1 cellular context compared by ENCODE assay signal in the genomic region with DNA sequence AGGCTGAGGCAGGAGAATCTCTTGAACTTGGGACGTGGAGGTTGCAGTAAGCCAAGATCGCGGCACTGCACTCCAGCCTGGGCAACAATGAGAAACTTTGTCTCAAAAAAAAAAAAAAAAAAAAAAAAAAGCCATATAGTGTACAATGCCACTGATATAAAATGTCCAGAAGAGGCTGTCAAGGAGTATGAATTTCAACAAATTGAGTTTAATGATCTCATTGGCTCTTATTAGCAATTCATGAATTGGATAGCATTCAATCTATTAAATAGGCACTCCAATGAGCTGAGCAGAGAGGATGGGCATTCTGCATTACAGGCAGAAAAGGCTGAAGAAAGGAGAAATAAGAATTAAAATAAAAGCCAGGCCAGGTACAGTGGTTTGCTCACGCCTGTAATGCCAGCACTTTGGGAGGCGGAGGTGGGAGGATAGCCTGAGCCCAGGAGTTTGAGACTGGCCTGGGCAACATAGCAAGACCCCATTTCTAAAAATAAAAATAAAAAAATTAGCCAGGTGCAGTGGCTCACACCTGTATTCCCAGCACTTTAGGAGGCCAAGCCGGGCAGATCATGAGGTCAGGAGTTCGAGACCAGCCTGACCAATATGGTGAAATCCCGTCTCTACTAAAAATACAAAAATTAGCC.
TF ChIP-seq lines count a peak whose summit lies in the region.

No MANE protein-coding gene starts in this region.

TF ChIP-seq in HEK293, 187 proteins besides CTCF, POLR2A, EP300 and RAD21 (continued from another document):
- TF ChIP-seq, protein P1, sequence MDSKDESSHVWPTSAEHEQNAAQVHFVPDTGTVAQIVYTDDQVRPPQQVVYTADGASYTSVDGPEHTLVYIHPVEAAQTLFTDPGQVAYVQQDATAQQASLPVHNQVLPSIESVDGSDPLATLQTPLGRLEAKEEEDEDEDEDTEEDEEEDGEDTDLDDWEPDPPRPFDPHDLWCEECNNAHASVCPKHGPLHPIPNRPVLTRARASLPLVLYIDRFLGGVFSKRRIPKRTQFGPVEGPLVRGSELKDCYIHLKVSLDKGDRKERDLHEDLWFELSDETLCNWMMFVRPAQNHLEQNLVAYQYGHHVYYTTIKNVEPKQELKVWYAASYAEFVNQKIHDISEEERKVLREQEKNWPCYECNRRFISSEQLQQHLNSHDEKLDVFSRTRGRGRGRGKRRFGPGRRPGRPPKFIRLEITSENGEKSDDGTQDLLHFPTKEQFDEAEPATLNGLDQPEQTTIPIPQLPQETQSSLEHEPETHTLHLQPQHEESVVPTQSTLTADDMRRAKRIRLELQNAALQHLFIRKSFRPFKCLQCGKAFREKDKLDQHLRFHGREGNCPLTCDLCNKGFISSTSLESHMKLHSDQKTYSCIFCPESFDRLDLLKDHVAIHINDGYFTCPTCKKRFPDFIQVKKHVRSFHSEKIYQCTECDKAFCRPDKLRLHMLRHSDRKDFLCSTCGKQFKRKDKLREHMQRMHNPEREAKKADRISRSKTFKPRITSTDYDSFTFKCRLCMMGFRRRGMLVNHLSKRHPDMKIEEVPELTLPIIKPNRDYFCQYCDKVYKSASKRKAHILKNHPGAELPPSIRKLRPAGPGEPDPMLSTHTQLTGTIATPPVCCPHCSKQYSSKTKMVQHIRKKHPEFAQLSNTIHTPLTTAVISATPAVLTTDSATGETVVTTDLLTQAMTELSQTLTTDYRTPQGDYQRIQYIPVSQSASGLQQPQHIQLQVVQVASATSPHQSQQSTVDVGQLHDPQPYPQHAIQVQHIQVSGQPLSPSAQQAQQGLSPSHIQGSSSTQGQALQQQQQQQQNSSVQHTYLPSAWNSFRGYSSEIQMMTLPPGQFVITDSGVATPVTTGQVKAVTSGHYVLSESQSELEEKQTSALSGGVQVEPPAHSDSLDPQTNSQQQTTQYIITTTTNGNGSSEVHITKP (tag by site-specific recombination; IDR thresholded peaks at IDR 0.05): 0 out of 2 replicates have a peak, but pooled peaks have one; percentile 1
- TF ChIP-seq ZSCAN23 (tag by site-specific recombination; IDR thresholded peaks at IDR 0.05) (no peak), IKZF3 (tag by site-specific recombination; IDR thresholded peaks at IDR 0.05) (no peak), BCL11A (tag by site-specific recombination; IDR thresholded peaks at IDR 0.05; ENCODE audit: low read depth) (no peak), ZNF19 (tag by site-specific recombination; IDR thresholded peaks at IDR 0.05; ENCODE audit: low read depth) (no peak), KLF16 (tag by site-specific recombination; IDR thresholded peaks at IDR 0.05) (no peak), ZNF48 (tag by site-specific recombination; IDR thresholded peaks at IDR 0.05) (no peak), ZNF211 (tag by site-specific recombination; IDR thresholded peaks at IDR 0.05; ENCODE audit: low read depth) (no peak), ZNF335 (tag by site-specific recombination; conservative IDR thresholded peaks at IDR 0.05) (0 out of 2 replicates have a peak, but pooled peaks have one; percentile 10), ZNF239 (tag by site-specific recombination; IDR thresholded peaks at IDR 0.05) (no peak), GLI4 (tag by site-specific recombination; IDR thresholded peaks at IDR 0.05) (no peak), ZNF302 (tag by site-specific recombination; IDR thresholded peaks at IDR 0.05; ENCODE audit: low read depth) (no peak), ZNF416 (tag by site-specific recombination; IDR thresholded peaks at IDR 0.05) (no peak), ZEB2 (tag by site-specific recombination; IDR thresholded peaks at IDR 0.05) (0 out of 2 replicates have a peak, but pooled peaks have one; percentile 21), HOXA7 (CRISPR knock-in tag; IDR thresholded peaks at IDR 0.05; ENCODE audit: borderline replicate concordance) (no peak), ZNF157 (tag by site-specific recombination; IDR thresholded peaks at IDR 0.05) (no peak), ZNF223 (tag by site-specific recombination; IDR thresholded peaks at IDR 0.05) (no peak), ZNF132 (tag by site-specific recombination; IDR thresholded peaks at IDR 0.05; ENCODE audit: borderline replicate concordance) (no peak)
- TF ChIP-seq, protein P2, sequence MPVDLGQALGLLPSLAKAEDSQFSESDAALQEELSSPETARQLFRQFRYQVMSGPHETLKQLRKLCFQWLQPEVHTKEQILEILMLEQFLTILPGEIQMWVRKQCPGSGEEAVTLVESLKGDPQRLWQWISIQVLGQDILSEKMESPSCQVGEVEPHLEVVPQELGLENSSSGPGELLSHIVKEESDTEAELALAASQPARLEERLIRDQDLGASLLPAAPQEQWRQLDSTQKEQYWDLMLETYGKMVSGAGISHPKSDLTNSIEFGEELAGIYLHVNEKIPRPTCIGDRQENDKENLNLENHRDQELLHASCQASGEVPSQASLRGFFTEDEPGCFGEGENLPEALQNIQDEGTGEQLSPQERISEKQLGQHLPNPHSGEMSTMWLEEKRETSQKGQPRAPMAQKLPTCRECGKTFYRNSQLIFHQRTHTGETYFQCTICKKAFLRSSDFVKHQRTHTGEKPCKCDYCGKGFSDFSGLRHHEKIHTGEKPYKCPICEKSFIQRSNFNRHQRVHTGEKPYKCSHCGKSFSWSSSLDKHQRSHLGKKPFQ (tag by site-specific recombination; IDR thresholded peaks at IDR 0.05): no peak
- TF ChIP-seq, protein P3, sequence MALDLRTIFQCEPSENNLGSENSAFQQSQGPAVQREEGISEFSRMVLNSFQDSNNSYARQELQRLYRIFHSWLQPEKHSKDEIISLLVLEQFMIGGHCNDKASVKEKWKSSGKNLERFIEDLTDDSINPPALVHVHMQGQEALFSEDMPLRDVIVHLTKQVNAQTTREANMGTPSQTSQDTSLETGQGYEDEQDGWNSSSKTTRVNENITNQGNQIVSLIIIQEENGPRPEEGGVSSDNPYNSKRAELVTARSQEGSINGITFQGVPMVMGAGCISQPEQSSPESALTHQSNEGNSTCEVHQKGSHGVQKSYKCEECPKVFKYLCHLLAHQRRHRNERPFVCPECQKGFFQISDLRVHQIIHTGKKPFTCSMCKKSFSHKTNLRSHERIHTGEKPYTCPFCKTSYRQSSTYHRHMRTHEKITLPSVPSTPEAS (tag by site-specific recombination; IDR thresholded peaks at IDR 0.05): no peak
- TF ChIP-seq, protein P4, sequence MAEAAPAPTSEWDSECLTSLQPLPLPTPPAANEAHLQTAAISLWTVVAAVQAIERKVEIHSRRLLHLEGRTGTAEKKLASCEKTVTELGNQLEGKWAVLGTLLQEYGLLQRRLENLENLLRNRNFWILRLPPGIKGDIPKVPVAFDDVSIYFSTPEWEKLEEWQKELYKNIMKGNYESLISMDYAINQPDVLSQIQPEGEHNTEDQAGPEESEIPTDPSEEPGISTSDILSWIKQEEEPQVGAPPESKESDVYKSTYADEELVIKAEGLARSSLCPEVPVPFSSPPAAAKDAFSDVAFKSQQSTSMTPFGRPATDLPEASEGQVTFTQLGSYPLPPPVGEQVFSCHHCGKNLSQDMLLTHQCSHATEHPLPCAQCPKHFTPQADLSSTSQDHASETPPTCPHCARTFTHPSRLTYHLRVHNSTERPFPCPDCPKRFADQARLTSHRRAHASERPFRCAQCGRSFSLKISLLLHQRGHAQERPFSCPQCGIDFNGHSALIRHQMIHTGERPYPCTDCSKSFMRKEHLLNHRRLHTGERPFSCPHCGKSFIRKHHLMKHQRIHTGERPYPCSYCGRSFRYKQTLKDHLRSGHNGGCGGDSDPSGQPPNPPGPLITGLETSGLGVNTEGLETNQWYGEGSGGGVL (tag by site-specific recombination; IDR thresholded peaks at IDR 0.05): no peak
- TF ChIP-seq, protein P5, sequence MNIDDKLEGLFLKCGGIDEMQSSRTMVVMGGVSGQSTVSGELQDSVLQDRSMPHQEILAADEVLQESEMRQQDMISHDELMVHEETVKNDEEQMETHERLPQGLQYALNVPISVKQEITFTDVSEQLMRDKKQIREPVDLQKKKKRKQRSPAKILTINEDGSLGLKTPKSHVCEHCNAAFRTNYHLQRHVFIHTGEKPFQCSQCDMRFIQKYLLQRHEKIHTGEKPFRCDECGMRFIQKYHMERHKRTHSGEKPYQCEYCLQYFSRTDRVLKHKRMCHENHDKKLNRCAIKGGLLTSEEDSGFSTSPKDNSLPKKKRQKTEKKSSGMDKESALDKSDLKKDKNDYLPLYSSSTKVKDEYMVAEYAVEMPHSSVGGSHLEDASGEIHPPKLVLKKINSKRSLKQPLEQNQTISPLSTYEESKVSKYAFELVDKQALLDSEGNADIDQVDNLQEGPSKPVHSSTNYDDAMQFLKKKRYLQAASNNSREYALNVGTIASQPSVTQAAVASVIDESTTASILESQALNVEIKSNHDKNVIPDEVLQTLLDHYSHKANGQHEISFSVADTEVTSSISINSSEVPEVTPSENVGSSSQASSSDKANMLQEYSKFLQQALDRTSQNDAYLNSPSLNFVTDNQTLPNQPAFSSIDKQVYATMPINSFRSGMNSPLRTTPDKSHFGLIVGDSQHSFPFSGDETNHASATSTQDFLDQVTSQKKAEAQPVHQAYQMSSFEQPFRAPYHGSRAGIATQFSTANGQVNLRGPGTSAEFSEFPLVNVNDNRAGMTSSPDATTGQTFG (tag by site-specific recombination; IDR thresholded peaks at IDR 0.05; ENCODE audit: borderline replicate concordance): no peak
- TF ChIP-seq, protein P6, sequence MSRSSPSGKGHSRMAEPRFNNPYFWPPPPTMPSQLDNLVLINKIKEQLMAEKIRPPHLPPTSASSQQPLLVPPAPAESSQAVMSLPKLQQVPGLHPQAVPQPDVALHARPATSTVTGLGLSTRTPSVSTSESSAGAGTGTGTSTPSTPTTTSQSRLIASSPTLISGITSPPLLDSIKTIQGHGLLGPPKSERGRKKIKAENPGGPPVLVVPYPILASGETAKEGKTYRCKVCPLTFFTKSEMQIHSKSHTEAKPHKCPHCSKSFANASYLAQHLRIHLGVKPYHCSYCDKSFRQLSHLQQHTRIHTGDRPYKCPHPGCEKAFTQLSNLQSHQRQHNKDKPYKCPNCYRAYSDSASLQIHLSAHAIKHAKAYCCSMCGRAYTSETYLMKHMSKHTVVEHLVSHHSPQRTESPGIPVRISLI (tag by site-specific recombination; IDR thresholded peaks at IDR 0.05): peak; percentile 74; the same call in 1 of the 2 replicates
- TF ChIP-seq, protein P7, sequence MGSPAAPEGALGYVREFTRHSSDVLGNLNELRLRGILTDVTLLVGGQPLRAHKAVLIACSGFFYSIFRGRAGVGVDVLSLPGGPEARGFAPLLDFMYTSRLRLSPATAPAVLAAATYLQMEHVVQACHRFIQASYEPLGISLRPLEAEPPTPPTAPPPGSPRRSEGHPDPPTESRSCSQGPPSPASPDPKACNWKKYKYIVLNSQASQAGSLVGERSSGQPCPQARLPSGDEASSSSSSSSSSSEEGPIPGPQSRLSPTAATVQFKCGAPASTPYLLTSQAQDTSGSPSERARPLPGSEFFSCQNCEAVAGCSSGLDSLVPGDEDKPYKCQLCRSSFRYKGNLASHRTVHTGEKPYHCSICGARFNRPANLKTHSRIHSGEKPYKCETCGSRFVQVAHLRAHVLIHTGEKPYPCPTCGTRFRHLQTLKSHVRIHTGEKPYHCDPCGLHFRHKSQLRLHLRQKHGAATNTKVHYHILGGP (tag by site-specific recombination; IDR thresholded peaks at IDR 0.05): no peak
